ENCODE assay signal across 16 cellular contexts in genomic region chr20:38877483-38877882, GRCh38. TPM values are rescaled to one million over a fixed set of nuclear protein-coding genes. Genes with fewer than 3 reads are reported as not detected.
A peak's percentile ranks its signal among the peaks of the same experiment; 100 is the strongest.
DNase-seq lines count a peak whose midpoint lies in the region; ATAC-seq, FAIRE-seq and TF ChIP-seq lines count a peak whose summit lies in the region.
"Had no signal": no experiment of that assay in that cellular context is flagged by ENCODE, and none has a peak within 500 bp of the region (broad histone marks: within the 10 kb centered on the region; RNA-seq: fewer than 3 reads in every experiment).

No MANE protein-coding gene starts in this region.

- H3K4me1 ChIP-seq in A549, result peaks cover 14% of the 10 kb centered on the region; the same call in 2 of the 3 replicates

- POLR2A ChIA-PET in A549 (lab: Yijun Ruan, JAX), result no interaction called here
- POLR2A ChIA-PET in CD4-positive, alpha-beta T cell (lab: Charles Lee), result no interaction called here

- intact Hi-C loops in CD4-positive, alpha-beta T cell (cut with DNase I, micrococcal nuclease), result no loop called here

- H3K4me3 Mint-ChIP-seq in CD4-positive, alpha-beta T cell, result no peak overlapping the region
- H3K4me3 Mint-ChIP-seq in T-helper 2 cell treated with Interferon-gamma antibody and Interleukin-4, amounts not matched to agents 5 μg/mL and 100 μg/mL, for 36 hours, result peak overlapping the region; percentile 11
- H3K4me3 Mint-ChIP-seq in immature natural killer cell, result peak overlapping the region in 2 of 5 donors; percentile 15 to 43

- no peaks in the 10 kb centered on the region for H3K9me3 ChIP-seq in A549
- H3K9me3 ChIP-seq in CD4-positive, alpha-beta T cell (ENCODE audit: control insufficient read depth, low read length), result no peaks in the 10 kb centered on the region

- H3K4me2 ChIP-seq in A549, result no peak overlapping the region

- H3K27ac Mint-ChIP-seq in CD4-positive, alpha-beta T cell, result peak overlapping the region; percentile 89
- H3K27ac Mint-ChIP-seq in T-helper 2 cell treated with Interferon-gamma antibody and Interleukin-4, amounts not matched to agents 5 μg/mL and 100 μg/mL, for 36 hours, result no peak overlapping the region
- peak overlapping the region; percentile 65 to 100 (median 93) for H3K27ac Mint-ChIP-seq in immature natural killer cell

- CTCF ChIA-PET in A549 (lab: Yijun Ruan, JAX), result no interaction called here
- CTCF ChIA-PET in CD4-positive, alpha-beta T cell (lab: Charles Lee), result interaction anchor here (3.3 kb wide), 1 partner anchor 15 kb away, joined by 9 read pairs; no protein-coding TSS in a partner anchor

- no peak for FAIRE-seq in A549 (lab: Jason Lieb, UNC)
- FAIRE-seq: D721Med, urothelium cell line had no signal

- H3K4me3 ChIP-seq in A549, result no peak overlapping the region

- WGBS in A549 (ENCODE audit: missing lambda C conversion rate), result 66% methylated on average over 6 of the region's 6 CpGs

- peaks cover 99% of the 10 kb centered on the region for H3K4me1 Mint-ChIP-seq in CD4-positive, alpha-beta T cell (ENCODE audit: low read depth)
- peaks cover 76% of the 10 kb centered on the region for H3K4me1 Mint-ChIP-seq in T-helper 2 cell treated with Interferon-gamma antibody and Interleukin-4, amounts not matched to agents 5 μg/mL and 100 μg/mL, for 36 hours (ENCODE audit: low read depth)
- H3K4me1 Mint-ChIP-seq in immature natural killer cell, result peaks cover 90 to 100% of the 10 kb centered on the region in 2 donors

- no peaks in the 10 kb centered on the region for H3K27me3 Mint-ChIP-seq in CD4-positive, alpha-beta T cell
- no peaks in the 10 kb centered on the region for H3K27me3 Mint-ChIP-seq in T-helper 2 cell treated with Interferon-gamma antibody and Interleukin-4, amounts not matched to agents 5 μg/mL and 100 μg/mL, for 36 hours (ENCODE audit: low read depth)
- peaks cover 30 to 39% (median 38%) of the 10 kb centered on the region in 3 donors for H3K27me3 Mint-ChIP-seq in immature natural killer cell (ENCODE audit: low read depth in 3 of 3)

- ATAC-seq in A549 (no peak), GM21786 (IDR thresholded peaks at IDR 0.05; ENCODE audit: unreplicated experiment) (no peak), HG03432 (IDR thresholded peaks at IDR 0.05; ENCODE audit: unreplicated experiment) (no peak)
- no peak for ATAC-seq in CD4-positive, alpha-beta T cell (ENCODE audit: poor library complexity)
- ATAC-seq: left lobe of liver, right cardiac atrium had no signal

- H3K27me3 ChIP-seq in CD4-positive, alpha-beta T cell (ENCODE audit: control insufficient read depth, insufficient read depth, low read length), result no peaks in the 10 kb centered on the region

- no peak for TF ChIP-seq CTCF in A549 (IDR thresholded peaks at IDR 0.05)
- no peak for TF ChIP-seq CTCF in CD4-positive, alpha-beta T cell (IDR thresholded peaks at IDR 0.05)

- DNase-seq in A549 (ENCODE audit: low read depth in 1 of 2, low spot score in 1 of 2), result no peak
- DNase-seq in CD4-positive, alpha-beta T cell, result no peak
- DNase-seq in T-helper 2 cell treated with Interferon-gamma antibody and Interleukin-4, amounts not matched to agents 5 μg/mL and 100 μg/mL, for 36 hours (ENCODE audit: low spot score), result no peak
- no peak for DNase-seq in immature natural killer cell
- DNase-seq in stimulated activated CD4-positive, alpha-beta T cell treated with anti-CD3 and anti-CD28 coated beads, Interleukin-4, amount 100 ng/mL, for 24 hours, result no peak
- DNase-seq: activated gamma-delta T cell; amygdala; effector CD8-positive, alpha-beta T cell; Karpas-422; NCI-H1105; right cardiac atrium had no signal

- TF ChIP-seq EP300 in A549 (IDR thresholded peaks at IDR 0.05), result no peak

- no peak for TF ChIP-seq RAD21 in A549 (conservative IDR thresholded peaks at IDR 0.05 in 1 of 2, IDR thresholded peaks at IDR 0.05 in 1 of 2)

- no peaks in the 10 kb centered on the region for H3K9me3 Mint-ChIP-seq in CD4-positive, alpha-beta T cell
- no peaks in the 10 kb centered on the region for H3K9me3 Mint-ChIP-seq in T-helper 2 cell treated with Interferon-gamma antibody and Interleukin-4, amounts not matched to agents 5 μg/mL and 100 μg/mL, for 36 hours
- H3K9me3 Mint-ChIP-seq in immature natural killer cell, result no peaks in the 10 kb centered on the region

- peaks cover 8% of the 10 kb centered on the region for H3K36me3 Mint-ChIP-seq in CD4-positive, alpha-beta T cell (ENCODE audit: low read depth)
- H3K36me3 Mint-ChIP-seq in T-helper 2 cell treated with Interferon-gamma antibody and Interleukin-4, amounts not matched to agents 5 μg/mL and 100 μg/mL, for 36 hours (ENCODE audit: low read depth), result peaks cover 16% of the 10 kb centered on the region
- peaks cover 0 to 3% (median 0%) of the 10 kb centered on the region in 3 donors for H3K36me3 Mint-ChIP-seq in immature natural killer cell

- no peak overlapping the region for H3K27ac ChIP-seq in A549
- no peak overlapping the region for H3K27ac ChIP-seq in CD4-positive, alpha-beta T cell (ENCODE audit: low read depth, low read length)

- no peak for TF ChIP-seq POLR2A in A549 (IDR thresholded peaks at IDR 0.05; ENCODE audit: low read length)

TF ChIP-seq in A549, 52 proteins besides CTCF, POLR2A, EP300 and RAD21:
- TF ChIP-seq MAFK (IDR thresholded peaks at IDR 0.05; ENCODE audit: partially characterized antibody), result peak; percentile 28
- TF ChIP-seq CEBPB (IDR thresholded peaks at IDR 0.05), result no peak

RNA-seq across cellular contexts. Expression of gene FAM83D, which starts 48.7 kb away (rescaled TPM):
- polyA plus RNA-seq in A549 (2011; rRNA removed), result 53.5 and 57.1 TPM in 2 replicates
- polyA plus RNA-seq in A549 (2012; cell fraction: cytosol; rRNA removed), result 71.4 and 81.1 TPM in 2 replicates
- polyA plus RNA-seq in A549 (2012; cell fraction: nucleus; rRNA removed), result 79.7 and 80.4 TPM in 2 replicates
- 53.4 to 59.5 TPM (median 58.3 TPM) in 3 replicates for polyA plus RNA-seq in A549 (2017; fragmentation: RNase III; extraction: RNeasy Plus Mini Kit Qiagen cat#74134 plus additional on column Dnase treatment)
- 36.8 and 39.8 TPM in 2 replicates for polyA minus RNA-seq in A549 (2011; rRNA and poly(A)+ RNA removed)
- total RNA-seq in CD4-positive, alpha-beta T cell, result 1 to 10 TPM; 1.8 to 1.9 TPM
- under 1 TPM in 2 of 3 donors, not detected in 1; 0.25 to 0.58 TPM for polyA plus RNA-seq in immature natural killer cell

Comparison
In these comparisons a context has a peak if more than half of its experiments do, and no peak if none do; other contexts are left out.
1. RNA of gene FAM83D, which starts 48.7 kb away (polyA plus RNA-seq): 53.4 to 81.1 TPM in A549; 0.25 to 0.58 TPM in immature natural killer cell; every median in the first group is over 10 times any median in the second.